Comparison of ENCODE assay signal across 23 cellular contexts in genomic region chr12:106119301-106119700, GRCh38. TPM values are rescaled to one million over a fixed set of nuclear protein-coding genes. Genes with fewer than 3 reads are reported as not detected.
DNase-seq lines count a peak whose midpoint lies in the region; ATAC-seq and TF ChIP-seq lines count a peak whose summit lies in the region.
"Had no signal": no experiment of that assay in that cellular context is flagged by ENCODE, and none has a peak within 500 bp of the region (broad histone marks: within the 10 kb centered on the region; RNA-seq: fewer than 3 reads in every experiment).

No MANE protein-coding gene starts in this region.

- no peaks in the 10 kb centered on the region for H3K36me3 ChIP-seq in heart left ventricle
- no peaks in the 10 kb centered on the region for H3K36me3 ChIP-seq in tibial nerve
- no peaks in the 10 kb centered on the region for H3K36me3 ChIP-seq in BE2C
- H3K36me3 ChIP-seq: suprapubic skin had no signal

- H3K4me3 ChIP-seq in heart left ventricle, result no peak overlapping the region
- H3K4me3 ChIP-seq in coronary artery, result peak overlapping the region; percentile 8
- no peak overlapping the region for H3K4me3 ChIP-seq in tibial nerve
- no peak overlapping the region for H3K4me3 ChIP-seq in BE2C (ENCODE audit: low read depth, low read length)
- H3K4me3 ChIP-seq: suprapubic skin had no signal

- H3K27ac Mint-ChIP-seq in neural crest cell (ENCODE audit: unreplicated experiment), result no peak overlapping the region
- H3K27ac Mint-ChIP-seq: activated CD4-positive, alpha-beta T cell treated with anti-CD3 and anti-CD28 coated beads for 36 hours; activated naive CD8-positive, alpha-beta T cell; CD8-positive, alpha-beta memory T cell; stimulated activated effector memory CD8-positive, alpha-beta T cell treated with anti-CD3 and anti-CD28 coated beads, Interleukin-12 subunit alpha, Interleukin-12 subunit beta, amount 100 ng/mL, for 72 hours had no signal

- peak overlapping the region; percentile 1 for H3K4me3 Mint-ChIP-seq in neural crest cell
- H3K4me3 Mint-ChIP-seq: activated CD4-positive, alpha-beta T cell treated with anti-CD3 and anti-CD28 coated beads for 36 hours; activated naive CD8-positive, alpha-beta T cell; CD8-positive, alpha-beta memory T cell; stimulated activated effector memory CD8-positive, alpha-beta T cell treated with anti-CD3 and anti-CD28 coated beads, Interleukin-12 subunit alpha, Interleukin-12 subunit beta, amount 100 ng/mL, for 72 hours had no signal

- H3K27me3 ChIP-seq in heart left ventricle, result no peaks in the 10 kb centered on the region
- no peaks in the 10 kb centered on the region for H3K27me3 ChIP-seq in tibial nerve
- H3K27me3 ChIP-seq in BE2C, result no peaks in the 10 kb centered on the region; the same call in none of the 2 replicates
- H3K27me3 ChIP-seq: suprapubic skin had no signal

- WGBS in heart left ventricle, 4 donors, result 54 to 65% (median 58%) methylated on average over 9 of the region's 9 CpGs
- WGBS in tibial nerve, 2 donors, result 46 to 47% methylated on average over 9 of the region's 9 CpGs

- peaks cover 27 to 100% (median 83%) of the 10 kb centered on the region in 12 donors for H3K4me1 ChIP-seq in heart left ventricle
- H3K4me1 ChIP-seq in tibial nerve, result peaks cover 0 to 99% (median 28%) of the 10 kb centered on the region in 4 donors
- no peaks in the 10 kb centered on the region for H3K4me1 ChIP-seq in BE2C

- intact Hi-C loops in heart left ventricle (cut with DNase I) (loop anchor here in 1 of 10 donors (5.0 kb wide), 1 partner anchor 37 kb away; no protein-coding TSS in a partner anchor), left cardiac atrium (cut with DNase I) (no loop called here)

- no peak for TF ChIP-seq EP300 in tibial nerve (IDR thresholded peaks at IDR 0.05)

- TF ChIP-seq POLR2A in heart left ventricle (IDR thresholded peaks at IDR 0.05), result no peak
- TF ChIP-seq POLR2A in tibial nerve (IDR thresholded peaks at IDR 0.05), result no peak

- no peaks in the 10 kb centered on the region for H3K36me3 Mint-ChIP-seq in neural crest cell (ENCODE audit: low read depth)
- H3K36me3 Mint-ChIP-seq: activated naive CD8-positive, alpha-beta T cell; CD8-positive, alpha-beta memory T cell; stimulated activated effector memory CD8-positive, alpha-beta T cell treated with anti-CD3 and anti-CD28 coated beads, Interleukin-12 subunit alpha, Interleukin-12 subunit beta, amount 100 ng/mL, for 72 hours had no signal

- peaks cover 73% of the 10 kb centered on the region for H3K4me1 Mint-ChIP-seq in neural crest cell
- H3K4me1 Mint-ChIP-seq: activated CD4-positive, alpha-beta T cell treated with anti-CD3 and anti-CD28 coated beads for 36 hours; CD8-positive, alpha-beta memory T cell; stimulated activated effector memory CD8-positive, alpha-beta T cell treated with anti-CD3 and anti-CD28 coated beads, Interleukin-12 subunit alpha, Interleukin-12 subunit beta, amount 100 ng/mL, for 72 hours had no signal

- H3K27ac ChIP-seq in heart left ventricle (peak overlapping the region; percentile 75 to 100 (median 90)), coronary artery (peak overlapping the region; percentile 84 to 97), tibial nerve (peak overlapping the region in 3 of 4 donors; percentile 17 to 85 (median 70))
- H3K27ac ChIP-seq: suprapubic skin had no signal

- no peaks in the 10 kb centered on the region for H3K9me3 ChIP-seq in heart left ventricle
- no peaks in the 10 kb centered on the region for H3K9me3 ChIP-seq in tibial nerve
- H3K9me3 ChIP-seq in BE2C, result no peaks in the 10 kb centered on the region
- H3K9me3 ChIP-seq: suprapubic skin had no signal

- TF ChIP-seq CTCF in heart left ventricle (IDR thresholded peaks at IDR 0.05) (no peak), coronary artery (IDR thresholded peaks at IDR 0.05) (no peak), neural crest cell (conservative IDR thresholded peaks at IDR 0.05) (no peak), tibial nerve (IDR thresholded peaks at IDR 0.05) (no peak), BE2C (IDR thresholded peaks at IDR 0.05; ENCODE audit: low read depth, low read length) (no peak)

- H3K9me3 Mint-ChIP-seq in neural crest cell, result no peaks in the 10 kb centered on the region
- H3K9me3 Mint-ChIP-seq: CD8-positive, alpha-beta memory T cell; stimulated activated effector memory CD8-positive, alpha-beta T cell treated with anti-CD3 and anti-CD28 coated beads, Interleukin-12 subunit alpha, Interleukin-12 subunit beta, amount 100 ng/mL, for 72 hours had no signal

- ATAC-seq in heart left ventricle, result no peak
- ATAC-seq in left cardiac atrium, result no peak
- no peak for ATAC-seq in HG03025 (IDR thresholded peaks at IDR 0.05; ENCODE audit: low FRiP score, unreplicated experiment)
- ATAC-seq: activated CD4-positive, alpha-beta T cell treated with anti-CD3 and anti-CD28 coated beads for 36 hours; stimulated activated effector memory CD8-positive, alpha-beta T cell treated with anti-CD3 and anti-CD28 coated beads, Interleukin-12 subunit alpha, Interleukin-12 subunit beta, amount 100 ng/mL, for 72 hours had no signal

- DNase-seq in heart left ventricle, result peak in 1 of 5 donors; percentile 3
- DNase-seq in left cardiac atrium, result no peak
- no peak for DNase-seq in coronary artery (ENCODE audit: low spot score)
- DNase-seq in neural crest cell (ENCODE audit: low read depth, low spot score), result no peak
- DNase-seq in tibial nerve (ENCODE audit: low spot score in 2 of 2), result no peak
- no peak for DNase-seq in DMS153 treated with DMSO at 0.1 percent for 48 hours (lab: John Stamatoyannopoulos, UW; ENCODE audit: unreplicated experiment)
- no peak for DNase-seq in BE2C
- DNase-seq: activated CD4-positive, alpha-beta T cell treated with anti-CD3 and anti-CD28 coated beads for 36 hours; activated T-cell treated with anti-CD3 and anti-CD28 coated beads for 4 hours; CD8-positive, alpha-beta memory T cell; DMS153; glutamatergic neuron; Kasumi-1; mammary epithelial cell; NCI-H1436; NCI-H345; NCI-H774; retina; stimulated activated CD4-positive, alpha-beta T cell treated with anti-CD3 and anti-CD28 coated beads, Interleukin-4, amount 100 ng/mL, for 24 hours had no signal

- H3K27me3 Mint-ChIP-seq in neural crest cell (ENCODE audit: low read depth), result peaks cover 1% of the 10 kb centered on the region

RNA-seq across cellular contexts. Expression of gene NUAK1, which starts 19.5 kb away (rescaled TPM):
- total RNA-seq in heart left ventricle (10 to 100 TPM; 34.7 to 50.7 (median 39.8) TPM), left cardiac atrium (10 to 100 TPM; 20.4 to 40.1 TPM), neural crest cell (35.3 and 35.6 TPM in 2 replicates), tibial nerve (10 to 100 TPM; 32.0 to 47.9 (median 33.5) TPM)
- 10 to 100 TPM; 10.5 to 21.5 TPM for polyA plus RNA-seq in heart left ventricle
- polyA plus RNA-seq in BE2C (2012; ENCODE audit: insufficient read depth, insufficient read length, low read depth), result 0.94 TPM
- total RNA-seq: activated CD4-positive, alpha-beta T cell treated with anti-CD3 and anti-CD28 coated beads for 36 hours; CD8-positive, alpha-beta memory T cell had no signal
